In genomic region chr7:30652951-30653641, GRCh38 we compare ENCODE assay signal across 17 cellular contexts. TPM values are rescaled to one million over a fixed set of nuclear protein-coding genes. Genes with fewer than 3 reads are reported as not detected.
"Had no signal": no experiment of that assay in that cellular context is flagged by ENCODE, and none has a peak within 500 bp of the region (broad histone marks: within the 10 kb centered on the region; RNA-seq: fewer than 3 reads in every experiment).

No MANE protein-coding gene starts in this region.

- H3K27me3 ChIP-seq: gastrocnemius medialis had no signal

- H3K36me3 ChIP-seq: gastrocnemius medialis had no signal

- H3K27ac ChIP-seq: gastrocnemius medialis had no signal

- H3K4me1 ChIP-seq: gastrocnemius medialis had no signal

- H3K4me3 ChIP-seq: gastrocnemius medialis, lung had no signal

- DNase-seq: activated CD4-positive, alpha-beta T cell treated with anti-CD3 and anti-CD28 coated beads, Interleukin-2, amount 10 ng/mL, durations not matched to agents 7 days and 5 days; activated naive CD4-positive, alpha-beta T cell treated with anti-CD3 and anti-CD28 coated beads for 36 hours; aorta; effector CD4-positive, alpha-beta T cell; gastrocnemius medialis; kidney glomerular epithelial cell; midbrain; stimulated activated naive B cell treated with anti-CD40 and anti-IgM and Interleukin-4, amounts not matched to agents 10 μg/mL and 1 μg/mL and 100 μg/mL, for 72 hours; T1000 had no signal

- ATAC-seq: gastrocnemius medialis; sciatic nerve; stimulated activated naive B cell treated with anti-CD40 and anti-IgM and Interleukin-4, amounts not matched to agents 10 μg/mL and 1 μg/mL and 100 μg/mL, for 72 hours had no signal

- H3K9me3 ChIP-seq: gastrocnemius medialis had no signal

RNA-seq across cellular contexts. Expression of gene CRHR2, which starts 29.2 kb away (rescaled TPM):
- total RNA-seq: activated CD4-positive, alpha-beta T cell treated with anti-CD3 and anti-CD28 coated beads, Interleukin-2, amount 10 ng/mL, durations not matched to agents 7 days and 5 days; activated CD8-positive, alpha-beta memory T cell treated with anti-CD3 and anti-CD28 coated beads for 36 hours; activated naive CD4-positive, alpha-beta T cell treated with anti-CD3 and anti-CD28 coated beads for 36 hours; myocyte; neural crest cell; osteocyte; pulmonary artery endothelial cell; T-helper 1 cell treated with Interleukin-12 subunit alpha and Interleukin-12 subunit beta and Interleukin-4 antibody, amounts not matched to agents 30 ng/mL and 1 ng/mL, for 36 hours had no signal
